ENCODE assay signal across 7 cellular contexts in the genomic region with DNA sequence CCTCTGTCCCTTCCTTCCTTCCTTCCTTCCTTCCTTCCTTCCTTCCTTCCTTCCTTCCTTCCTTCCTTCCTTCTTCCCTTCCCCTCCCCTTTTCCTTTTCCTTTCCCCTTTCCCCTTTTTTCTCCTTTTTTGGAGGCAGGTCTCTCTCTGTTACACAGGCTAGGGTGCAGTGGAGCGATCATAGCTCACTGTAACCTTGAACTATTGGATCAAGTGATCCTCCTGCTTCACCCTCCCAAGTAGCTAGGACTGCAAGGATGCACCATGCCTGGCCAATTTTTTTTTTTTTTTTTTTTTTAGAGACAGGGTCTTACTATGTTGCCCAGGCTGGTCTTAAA.
A peak's percentile ranks its signal among the peaks of the same experiment; 100 is the strongest.
DNase-seq lines count a peak whose midpoint lies in the region; ATAC-seq, FAIRE-seq and TF ChIP-seq lines count a peak whose summit lies in the region.
"Not testable (repeated sequence)": the region's sequence is repeated elsewhere in the genome, so short reads cannot be mapped to it uniquely, and the experiment has no call there.

No MANE protein-coding gene starts in this region.

- H3K4me1 Mint-ChIP-seq in astrocyte (ENCODE audit: low read depth, unreplicated experiment) = peaks cover 23% of the 10 kb centered on the region
- peaks cover 72% of the 10 kb centered on the region for H3K4me1 Mint-ChIP-seq in osteocyte (ENCODE audit: unreplicated experiment)

- not testable (repeated sequence) for H4K20me1 ChIP-seq in astrocyte (ENCODE audit: insufficient read depth, low read length); mammary epithelial cell (ENCODE audit: insufficient read depth, low read length); HepG2 (ENCODE audit: insufficient read depth, low read length)

- not testable (repeated sequence) for FAIRE-seq in astrocyte (lab: Jason Lieb, UNC); HepG2 (lab: Jason Lieb, UNC)

- H3K4me3 Mint-ChIP-seq in astrocyte (ENCODE audit: unreplicated experiment); osteocyte (ENCODE audit: unreplicated experiment): not testable (repeated sequence)

- POLR2A ChIA-PET in A673 (lab: Charles Lee; ENCODE audit: low non-redundant PET) = interaction anchor here (0.6 to 1.2 kb wide), 4 partner anchors 9 to 377 kb away, joined by 3 to 23 read pairs (median 12); no protein-coding TSS in a partner anchor
- POLR2A ChIA-PET in HepG2 (lab: Yijun Ruan, JAX) = not testable (repeated sequence)

- ATAC-seq in HepG2 = not testable (repeated sequence)

- H3K4me3 ChIP-seq in A673 (ENCODE audit: low read depth, low read length, poor library complexity, severe bottlenecking); SJSA1; astrocyte (ENCODE audit: insufficient read depth, low read depth, low read length); mammary epithelial cell (replicated peaks in 1 of 3; ENCODE audit: insufficient read depth in 1 of 3, low read depth in 2 of 3, low read length in 3 of 3); HepG2 (replicated peaks in 1 of 3; ENCODE audit: insufficient read depth in 1 of 3, low read depth in 2 of 3, low read length in 3 of 3): not testable (repeated sequence)

- 100% methylated on average over 1 of the region's 1 CpG for WGBS in mammary epithelial cell (ENCODE audit: low coverage, missing lambda C conversion rate)
- 100% methylated on average over 1 of the region's 1 CpG for WGBS in HepG2 (ENCODE audit: low lambda C conversion rate)

- in situ Hi-C loops in mammary epithelial cell (cut with MboI; ENCODE audit: low sequenced_read_pairs in 2 of 2) = not testable (repeated sequence)
- in situ Hi-C loops in HepG2 (cut with HindIII; ENCODE audit: extremely low pct_ligation_motif_present, low pct_unique_long_range_greater_than_20kb) = loop anchor here (25.0 kb wide), 1 partner anchor 386 kb away; no protein-coding TSS in a partner anchor

- not testable (repeated sequence) for TF ChIP-seq POLR2A in HepG2 (IDR thresholded peaks at IDR 0.05; ENCODE audit: insufficient read depth in 1 of 2, low read depth in 2 of 2, low read length in 2 of 2)

- TF ChIP-seq CTCF in A673 (conservative IDR thresholded peaks at IDR 0.05; ENCODE audit: low read depth, low read length); astrocyte (IDR thresholded peaks at IDR 0.05; ENCODE audit: insufficient read depth, low read depth, low read length); mammary epithelial cell (conservative IDR thresholded peaks at IDR 0.05 in 1 of 2, IDR thresholded peaks at IDR 0.05 in 1 of 2; ENCODE audit: extremely low read depth in 1 of 2, insufficient read depth in 1 of 2, low read depth in 1 of 2, low read length in 2 of 2); HepG2 (CRISPR knock-in tag; IDR thresholded peaks at IDR 0.05); osteocyte (IDR thresholded peaks at IDR 0.05): not testable (repeated sequence)

- CTCF ChIA-PET in A673 (lab: Charles Lee) = interaction anchor here (0.6 to 1.7 kb wide), 4 partner anchors 63 to 585 kb away, joined by 3 to 13 read pairs (median 5); no protein-coding TSS in a partner anchor
- CTCF ChIA-PET in mammary epithelial cell (lab: Charles Lee; ENCODE audit: low non-redundant PET); HepG2 (lab: Yijun Ruan, JAX; ENCODE audit: low intra/inter-chr PET ratio, low total read pairs): not testable (repeated sequence)

- not testable (repeated sequence) for H2AFZ ChIP-seq in astrocyte (ENCODE audit: low read depth, low read length); mammary epithelial cell (ENCODE audit: low read depth, low read length); HepG2 (ENCODE audit: low read length)

- peak; percentile 95 for DNase-seq in A673 (ENCODE audit: low spot score)
- DNase-seq in SJSA1 (ENCODE audit: low read depth in 1 of 2, low spot score in 2 of 2); astrocyte (ENCODE audit: low read depth); mammary epithelial cell; epithelial cell of prostate (ENCODE audit: low read depth, low spot score); HepG2 (ENCODE audit: low spot score); osteocyte (ENCODE audit: extremely low spot score, unreplicated experiment): not testable (repeated sequence)

- not testable (repeated sequence) for TF ChIP-seq RAD21 in HepG2 (CRISPR knock-in tag; IDR thresholded peaks at IDR 0.05)

- TF ChIP-seq EP300 in HepG2 (IDR thresholded peaks at IDR 0.05; ENCODE audit: low read depth in 2 of 2, low read length in 2 of 2); HepG2 (CRISPR knock-in tag; IDR thresholded peaks at IDR 0.05; ENCODE audit: borderline replicate concordance): not testable (repeated sequence)

- peaks cover 16% of the 10 kb centered on the region for H3K9me3 ChIP-seq in A673 (ENCODE audit: low read depth, low read length, poor library complexity, severe bottlenecking)
- H3K9me3 ChIP-seq in SJSA1 (replicated peaks); astrocyte (ENCODE audit: insufficient read depth, low read depth, low read length); mammary epithelial cell (replicated peaks; ENCODE audit: insufficient read depth, low read length); HepG2 (ENCODE audit: low read length): not testable (repeated sequence)

- peaks cover 14% of the 10 kb centered on the region for H3K36me3 ChIP-seq in A673 (ENCODE audit: insufficient read depth, low read length, poor library complexity, severe bottlenecking)
- H3K36me3 ChIP-seq in SJSA1; astrocyte (ENCODE audit: insufficient read depth, low read length); mammary epithelial cell (ENCODE audit: insufficient read depth, low read length); HepG2 (replicated peaks in 1 of 2; ENCODE audit: control insufficient read depth in 1 of 2, insufficient read depth in 2 of 2, low read length in 2 of 2): not testable (repeated sequence)

- H3K27ac Mint-ChIP-seq in astrocyte (ENCODE audit: unreplicated experiment) (peak overlapping the region; percentile 44), osteocyte (ENCODE audit: unreplicated experiment) (peak overlapping the region; percentile 81)

- dilution Hi-C loops in mammary epithelial cell (cut with HindIII; ENCODE audit: low sequenced_read_pairs) = not testable (repeated sequence)

- not testable (repeated sequence) for H3K27me3 Mint-ChIP-seq in astrocyte (ENCODE audit: low read depth, unreplicated experiment); osteocyte (ENCODE audit: unreplicated experiment)

- H3K27ac ChIP-seq in A673 (ENCODE audit: low read depth, low read length, poor library complexity, severe bottlenecking) (peak overlapping the region; percentile 93), SJSA1 (peak overlapping the region; percentile 7; the same call in 1 of the 2 replicates), epithelial cell of prostate (peak overlapping the region; percentile 61)
- not testable (repeated sequence) for H3K27ac ChIP-seq in astrocyte (ENCODE audit: low read depth, low read length); mammary epithelial cell (ENCODE audit: insufficient read depth, low read depth, low read length); HepG2 (ENCODE audit: extremely low read length, insufficient read depth, low read length)

- not testable (repeated sequence) for H3K9me3 Mint-ChIP-seq in astrocyte (ENCODE audit: unreplicated experiment); osteocyte (ENCODE audit: unreplicated experiment)

- not testable (repeated sequence) for H3K79me2 ChIP-seq in astrocyte (ENCODE audit: insufficient read depth, low read length); HepG2 (ENCODE audit: insufficient read depth, low read length)
- peaks cover 12% of the 10 kb centered on the region for H3K79me2 ChIP-seq in mammary epithelial cell (ENCODE audit: insufficient read depth, low read length)

- H3K4me2 ChIP-seq in astrocyte (ENCODE audit: low read length) = peak overlapping the region; percentile 58
- H3K4me2 ChIP-seq in mammary epithelial cell (ENCODE audit: insufficient read depth, low read depth, low read length) = peak overlapping the region; percentile 72
- not testable (repeated sequence) for H3K4me2 ChIP-seq in HepG2 (ENCODE audit: low read depth, low read length)

- H3K27me3 ChIP-seq in A673 (replicated peaks; ENCODE audit: insufficient read depth, low read depth, low read length, poor library complexity); SJSA1 (replicated peaks); astrocyte (ENCODE audit: insufficient read depth, low read length); mammary epithelial cell (ENCODE audit: insufficient read depth, low read length); HepG2 (ENCODE audit: control insufficient read depth in 1 of 2, insufficient read depth in 2 of 2, low read length in 2 of 2): not testable (repeated sequence)

- not testable (repeated sequence) for BruUV-seq in A673 (replicated peaks; lab: Mats Ljungman, UMichigan); mammary epithelial cell (replicated peaks; lab: Mats Ljungman, UMichigan); HepG2 (replicated peaks; lab: Mats Ljungman, UMichigan)

- intact Hi-C loops in A673 (cut with micrococcal nuclease; ENCODE audit: unreplicated experiment) = loop anchor here (1.0 to 5.0 kb wide), 3 partner anchors 249 to 654 kb away; no protein-coding TSS in a partner anchor
- intact Hi-C loops in mammary epithelial cell (cut with micrococcal nuclease); HepG2 (cut with micrococcal nuclease; ENCODE audit: unreplicated experiment): not testable (repeated sequence)

- not testable (repeated sequence) for H3K9ac ChIP-seq in astrocyte (ENCODE audit: low read length); mammary epithelial cell (ENCODE audit: insufficient read depth, low read length); HepG2 (ENCODE audit: insufficient read depth, low read depth, low read length)

- peaks cover 70% of the 10 kb centered on the region for H3K4me1 ChIP-seq in A673 (ENCODE audit: insufficient read depth, low read length, poor library complexity, severe bottlenecking)
- peaks cover 39% of the 10 kb centered on the region for H3K4me1 ChIP-seq in SJSA1 (replicated peaks)
- peaks cover 23% of the 10 kb centered on the region for H3K4me1 ChIP-seq in astrocyte (ENCODE audit: insufficient read depth, low read length)
- H3K4me1 ChIP-seq in mammary epithelial cell (ENCODE audit: insufficient read depth, low read length) = peaks cover 38% of the 10 kb centered on the region
- peaks cover 13% of the 10 kb centered on the region; the same call in 1 of the 2 replicates for H3K4me1 ChIP-seq in HepG2 (ENCODE audit: insufficient read depth, low read length)

- peaks cover 19% of the 10 kb centered on the region for H3K36me3 Mint-ChIP-seq in astrocyte (ENCODE audit: low read depth, unreplicated experiment)
- H3K36me3 Mint-ChIP-seq in osteocyte (ENCODE audit: unreplicated experiment) = not testable (repeated sequence)
